ENCODE assay signal across 29 cellular contexts in genomic region chr6:151359486-151359885, GRCh38.
"Had no signal": no experiment of that assay in that cellular context is flagged by ENCODE, and none has a peak within 500 bp of the region (broad histone marks: within the 10 kb centered on the region; RNA-seq: fewer than 3 reads in every experiment).

No MANE protein-coding gene starts in this region.

- H3K27ac Mint-ChIP-seq: activated CD4-positive, alpha-beta T cell treated with anti-CD3 and anti-CD28 coated beads, Interleukin-2, amount 10 ng/mL, durations not matched to agents 24 days and 14 days; activated CD8-positive, alpha-beta T cell treated with anti-CD3 and anti-CD28 coated beads, Interleukin-2, amount 10 ng/mL, durations not matched to agents 7 days and 5 days; activated naive CD4-positive, alpha-beta T cell treated with anti-CD3 and anti-CD28 coated beads for 36 hours; activated naive CD4-positive, alpha-beta T cell treated with anti-CD3 and anti-CD28 coated beads, Interleukin-2, amount 50 U/mL, for 72 hours; activated T-helper 1 cell treated with anti-CD3 and anti-CD28 coated beads, Interleukin-12 subunit alpha, Interleukin-12 subunit beta, Interleukin-2, Interleukin-4 antibody, amounts not matched to agents 30 ng/mL and 10 ng/mL and 1 ng/mL, durations not matched to agents 14 hours and 24 hours and 36 hours had no signal

- H3K36me3 Mint-ChIP-seq: activated naive CD4-positive, alpha-beta T cell treated with anti-CD3 and anti-CD28 coated beads, Interleukin-2, amount 50 U/mL, for 72 hours had no signal

- H3K9me3 ChIP-seq: adrenal gland, body of pancreas, breast epithelium, MG63 had no signal

- H3K27me3 ChIP-seq: adrenal gland, body of pancreas, breast epithelium, MG63 had no signal

- H3K27me3 Mint-ChIP-seq: activated CD4-positive, alpha-beta T cell treated with anti-CD3 and anti-CD28 coated beads, Interleukin-2, amount 10 ng/mL, durations not matched to agents 24 days and 14 days had no signal

- H3K4me1 ChIP-seq: adrenal gland, body of pancreas, breast epithelium had no signal

- H3K9me3 Mint-ChIP-seq: activated CD4-positive, alpha-beta T cell treated with anti-CD3 and anti-CD28 coated beads, Interleukin-2, amount 10 ng/mL, durations not matched to agents 24 days and 14 days; activated naive CD4-positive, alpha-beta T cell treated with anti-CD3 and anti-CD28 coated beads for 36 hours; activated naive CD4-positive, alpha-beta T cell treated with anti-CD3 and anti-CD28 coated beads, Interleukin-2, amount 50 U/mL, for 72 hours; activated T-cell treated with anti-CD3 and anti-CD28 coated beads, Interleukin-2, amount 50 U/mL, for 4 hours; activated T-helper 1 cell treated with anti-CD3 and anti-CD28 coated beads, Interleukin-12 subunit alpha, Interleukin-12 subunit beta, Interleukin-2, Interleukin-4 antibody, amounts not matched to agents 30 ng/mL and 10 ng/mL and 1 ng/mL, durations not matched to agents 14 hours and 24 hours and 36 hours had no signal

- ATAC-seq: activated CD8-positive, alpha-beta T cell treated with anti-CD3 and anti-CD28 coated beads, Interleukin-2, amount 10 ng/mL, durations not matched to agents 7 days and 5 days; activated T-cell treated with anti-CD3 and anti-CD28 coated beads, Interleukin-2, amount 50 U/mL, for 4 hours; body of pancreas; PC-3; Right ventricle myocardium inferior had no signal

- H3K36me3 ChIP-seq: breast epithelium had no signal

- H3K4me3 ChIP-seq: adrenal gland, body of pancreas, breast epithelium, MG63 had no signal

- DNase-seq: activated CD4-positive, alpha-beta T cell treated with anti-CD3 and anti-CD28 coated beads, Interleukin-2, amount 10 ng/mL, durations not matched to agents 24 days and 14 days; activated CD4-positive, alpha-beta T cell treated with anti-CD3 and anti-CD28 coated beads, Interleukin-2, amount 50 U/mL, for 4 hours; activated CD8-positive, alpha-beta T cell treated with anti-CD3 and anti-CD28 coated beads, Interleukin-2, amount 10 ng/mL, durations not matched to agents 7 days and 5 days; activated gamma-delta T cell treated with Interleukin-2 at 50 U/mL for 16 hours; activated naive CD4-positive, alpha-beta T cell treated with anti-CD3 and anti-CD28 coated beads for 36 hours; activated T-cell treated with anti-CD3 and anti-CD28 coated beads, Interleukin-2, amount 50 U/mL, for 4 hours; adrenal gland; body of pancreas; Karpas-422; KBM-7; MG63; NCI-H1048; NCI-H1105 treated with DMSO at 0.1 percent for 48 hours; NCI-H1436 treated with DMSO at 0.1 percent for 48 hours; NCI-H1694 treated with DMSO at 0.1 percent for 48 hours; NCI-H2029; NCI-H510A; NCI-H526; NCI-H748 treated with DMSO at 0.1 percent for 48 hours; NK-92 treated with Interleukin-12 subunit alpha and Interleukin-12 subunit beta, amount 100 ng/mL, for 24 hours; PC-3; SIG-M5; SW 1271; T1000 had no signal

- H3K4me3 Mint-ChIP-seq: activated CD4-positive, alpha-beta T cell treated with anti-CD3 and anti-CD28 coated beads, Interleukin-2, amount 10 ng/mL, durations not matched to agents 24 days and 14 days; activated CD8-positive, alpha-beta T cell treated with anti-CD3 and anti-CD28 coated beads, Interleukin-2, amount 10 ng/mL, durations not matched to agents 7 days and 5 days; activated naive CD4-positive, alpha-beta T cell treated with anti-CD3 and anti-CD28 coated beads for 36 hours; activated T-cell treated with anti-CD3 and anti-CD28 coated beads, Interleukin-2, amount 50 U/mL, for 4 hours; activated T-helper 1 cell treated with anti-CD3 and anti-CD28 coated beads, Interleukin-12 subunit alpha, Interleukin-12 subunit beta, Interleukin-2, Interleukin-4 antibody, amounts not matched to agents 30 ng/mL and 10 ng/mL and 1 ng/mL, durations not matched to agents 14 hours and 24 hours and 36 hours had no signal

- H3K27ac ChIP-seq: adrenal gland, body of pancreas, breast epithelium, RWPE1 had no signal
